ENCODE assay signal across 4 cellular contexts in the genomic region with DNA sequence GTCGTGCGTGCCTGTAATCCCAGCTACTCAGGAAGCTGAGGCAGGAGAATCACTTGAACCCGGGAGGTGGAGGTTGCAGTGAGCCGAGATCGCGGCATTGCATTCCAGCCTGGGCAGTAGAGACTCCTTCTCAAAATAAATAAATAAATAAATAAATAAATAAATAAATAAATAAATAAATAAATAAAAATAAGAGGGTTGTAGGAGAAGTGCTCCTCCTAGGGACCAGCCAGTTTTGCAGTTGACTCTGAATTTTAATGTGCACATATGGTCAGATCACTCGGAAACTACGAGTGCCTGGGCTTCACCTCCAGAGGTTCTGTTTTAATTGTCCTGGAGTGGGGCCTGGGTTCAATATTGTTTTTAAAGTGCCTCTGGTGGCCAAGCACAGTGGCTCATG. TPM values are rescaled to one million over a fixed set of nuclear protein-coding genes. Genes with fewer than 3 reads are reported as not detected.
"Had no signal": no experiment of that assay in that cellular context is flagged by ENCODE, and none has a peak within 500 bp of the region (broad histone marks: within the 10 kb centered on the region; RNA-seq: fewer than 3 reads in every experiment).

No MANE protein-coding gene starts in this region.

RNA-seq across cellular contexts. Expression of a gene that starts 31.5 kb away (rescaled TPM):
- total RNA-seq: activated CD4-positive, alpha-beta memory T cell treated with anti-CD3 and anti-CD28 coated beads, Interleukin-2, amount 10 ng/mL, durations not matched to agents 7 days and 5 days; activated CD8-positive, alpha-beta memory T cell treated with anti-CD3 and anti-CD28 coated beads, Interleukin-2, amount 10 ng/mL, durations not matched to agents 7 days and 5 days; T-helper 1 cell treated with Interleukin-12 subunit alpha and Interleukin-12 subunit beta and Interleukin-4 antibody, amounts not matched to agents 30 ng/mL and 1 ng/mL, for 36 hours; T-helper 2 cell treated with Interferon-gamma antibody and Interleukin-4, amounts not matched to agents 100 ng/mL and 5 ng/mL, for 36 hours had no signal
